In the genomic region with DNA sequence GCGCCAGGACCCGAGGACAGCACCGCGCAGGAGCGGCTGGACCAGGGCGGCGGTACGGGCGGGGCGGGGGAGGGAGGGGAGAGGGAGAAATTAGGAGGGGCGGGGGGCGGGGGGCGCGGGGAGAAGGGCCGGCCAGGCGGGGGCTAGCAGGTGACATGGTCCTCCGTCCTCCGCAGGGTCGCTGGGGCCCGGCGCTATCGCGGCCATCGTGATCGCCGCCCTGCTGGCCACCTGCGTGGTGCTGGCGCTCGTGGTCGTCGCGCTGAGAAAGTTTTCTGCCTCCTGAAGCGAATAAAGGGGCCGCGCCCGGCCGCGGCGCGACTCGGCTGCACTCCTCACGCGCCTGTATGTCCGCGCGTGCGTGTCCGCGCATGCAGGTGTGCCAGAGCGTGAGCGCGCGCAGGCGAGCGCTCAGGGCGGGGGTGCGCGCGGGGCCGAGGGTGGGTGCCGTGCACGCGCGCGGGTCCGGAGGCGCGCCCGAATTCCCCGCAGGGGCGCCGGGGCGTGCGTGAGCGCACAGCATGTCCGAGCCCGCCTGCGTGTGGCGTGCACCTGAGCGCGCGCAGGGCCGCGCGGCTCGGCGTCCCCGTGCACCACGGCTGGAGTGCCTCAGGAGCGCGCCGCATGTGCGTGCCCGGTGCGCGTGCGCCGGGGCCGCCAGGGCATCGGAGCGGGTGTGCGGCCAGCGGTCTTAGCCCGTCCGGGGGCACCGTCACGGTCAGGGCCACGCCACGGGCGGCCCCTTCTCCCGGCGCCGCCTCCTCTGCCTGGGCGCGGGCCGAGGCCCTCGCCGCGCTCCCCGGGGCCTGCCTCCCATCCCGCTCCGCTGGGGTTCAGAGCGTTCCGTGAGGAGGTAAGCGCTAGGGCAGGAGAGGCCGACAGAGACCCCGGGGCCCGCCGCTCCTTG, we compare ENCODE assay signal across 8 cellular contexts. TPM values are rescaled to one million over a fixed set of nuclear protein-coding genes. Genes with fewer than 3 reads are reported as not detected.
A peak's percentile ranks its signal among the peaks of the same experiment; 100 is the strongest.
DNase-seq lines count a peak whose midpoint lies in the region; ATAC-seq and TF ChIP-seq lines count a peak whose summit lies in the region.

No MANE protein-coding gene starts in this region.

- no peak overlapping the region for H3K4me2 ChIP-seq in Karpas-422 (ENCODE audit: low read depth, low read length, poor library complexity, severe bottlenecking)

- H3K4me3 ChIP-seq in ovary (peak overlapping the region; percentile 19), Karpas-422 (ENCODE audit: low read length) (no peak overlapping the region)

- H3K9me3 Mint-ChIP-seq in activated T-helper 1 cell treated with anti-CD3 and anti-CD28 coated beads, Interleukin-12 subunit alpha, Interleukin-12 subunit beta, Interleukin-2, Interleukin-4 antibody, amounts not matched to agents 30 ng/mL and 10 ng/mL and 1 ng/mL, durations not matched to agents 14 hours and 24 hours and 36 hours: no peaks in the 10 kb centered on the region

- no peak overlapping the region for H3K27ac ChIP-seq in ovary
- no peak overlapping the region for H3K27ac ChIP-seq in Karpas-422 (ENCODE audit: low read length)

- intact Hi-C loops in activated T-helper 1 cell treated with anti-CD3 and anti-CD28 coated beads, Interleukin-12 subunit alpha, Interleukin-12 subunit beta, Interleukin-2, Interleukin-4 antibody, amounts not matched to agents 30 ng/mL and 10 ng/mL and 1 ng/mL, durations not matched to agents 14 hours and 24 hours and 36 hours (cut with micrococcal nuclease): no loop called here
- intact Hi-C loops in Right ventricle myocardium inferior (cut with DNase I) (no loop called here), ovary (cut with DNase I) (no loop called here)

- TF ChIP-seq EP300 in Ishikawa (IDR thresholded peaks at IDR 0.05; ENCODE audit: borderline replicate concordance) (no peak; the same call in 1 of the 2 replicates), ovary (IDR thresholded peaks at IDR 0.05) (no peak)

- no peaks in the 10 kb centered on the region for H3K36me3 ChIP-seq in ovary
- H3K36me3 ChIP-seq in Karpas-422 (ENCODE audit: insufficient read depth, low read length): no peaks in the 10 kb centered on the region

- H3K27me3 Mint-ChIP-seq in activated T-helper 1 cell treated with anti-CD3 and anti-CD28 coated beads, Interleukin-12 subunit alpha, Interleukin-12 subunit beta, Interleukin-2, Interleukin-4 antibody, amounts not matched to agents 30 ng/mL and 10 ng/mL and 1 ng/mL, durations not matched to agents 14 hours and 24 hours and 36 hours (ENCODE audit: insufficient read depth): peaks cover 14% of the 10 kb centered on the region

- no peaks in the 10 kb centered on the region for H3K9me3 ChIP-seq in ovary
- no peaks in the 10 kb centered on the region for H3K9me3 ChIP-seq in Karpas-422 (ENCODE audit: low read length)

- H3K27me3 ChIP-seq in ovary: no peaks in the 10 kb centered on the region
- H3K27me3 ChIP-seq in Karpas-422 (ENCODE audit: low read length): no peaks in the 10 kb centered on the region

- 0 to 2% (median 1%) methylated on average over 52 to 125 of the region's 129 CpGs for WGBS in ovary, 3 donors

- TF ChIP-seq CTCF in ovary (IDR thresholded peaks at IDR 0.05): no peak

- no peak overlapping the region for H3K27ac Mint-ChIP-seq in activated T-helper 1 cell treated with anti-CD3 and anti-CD28 coated beads, Interleukin-12 subunit alpha, Interleukin-12 subunit beta, Interleukin-2, Interleukin-4 antibody, amounts not matched to agents 30 ng/mL and 10 ng/mL and 1 ng/mL, durations not matched to agents 14 hours and 24 hours and 36 hours

- H4K20me1 ChIP-seq in Karpas-422 (ENCODE audit: insufficient read depth, low read depth, low read length): no peaks in the 10 kb centered on the region

- ATAC-seq in Right ventricle myocardium inferior: no peak

- peaks cover 4% of the 10 kb centered on the region for H3K4me1 ChIP-seq in ovary (ENCODE audit: insufficient read depth)
- H3K4me1 ChIP-seq in Karpas-422 (ENCODE audit: low read length): no peaks in the 10 kb centered on the region

- H3K36me3 Mint-ChIP-seq in activated T-helper 1 cell treated with anti-CD3 and anti-CD28 coated beads, Interleukin-12 subunit alpha, Interleukin-12 subunit beta, Interleukin-2, Interleukin-4 antibody, amounts not matched to agents 30 ng/mL and 10 ng/mL and 1 ng/mL, durations not matched to agents 14 hours and 24 hours and 36 hours (ENCODE audit: low read depth): no peaks in the 10 kb centered on the region

- TF ChIP-seq RAD21 in Ishikawa (IDR thresholded peaks at IDR 0.05; ENCODE audit: low read depth): no peak

- no peaks in the 10 kb centered on the region for H3K79me2 ChIP-seq in Karpas-422 (ENCODE audit: low read length)

- peak overlapping the region; percentile 54 for H3K4me3 Mint-ChIP-seq in activated T-helper 1 cell treated with anti-CD3 and anti-CD28 coated beads, Interleukin-12 subunit alpha, Interleukin-12 subunit beta, Interleukin-2, Interleukin-4 antibody, amounts not matched to agents 30 ng/mL and 10 ng/mL and 1 ng/mL, durations not matched to agents 14 hours and 24 hours and 36 hours

- no peaks in the 10 kb centered on the region for H3K9me2 ChIP-seq in Karpas-422 (replicated peaks; ENCODE audit: insufficient read depth, low read length)

- peak; percentile 16 for DNase-seq in DMS153 (lab: John Stamatoyannopoulos, UW)
- no peak for DNase-seq in DMS153 treated with DMSO at 0.1 percent for 48 hours (lab: John Stamatoyannopoulos, UW; ENCODE audit: unreplicated experiment)
- DNase-seq in activated T-helper 1 cell treated with anti-CD3 and anti-CD28 coated beads, Interleukin-12 subunit alpha, Interleukin-12 subunit beta, Interleukin-2, Interleukin-4 antibody, amounts not matched to agents 30 ng/mL and 10 ng/mL and 1 ng/mL, durations not matched to agents 14 hours and 24 hours and 36 hours (ENCODE audit: low spot score): peak; percentile 7
- peak; percentile 45 for DNase-seq in Right ventricle myocardium inferior (ENCODE audit: missing footprints)
- DNase-seq in ovary: peak in 1 of 5 donors; percentile 40
- no peak for DNase-seq in A172 (ENCODE audit: low spot score)
- DNase-seq in Karpas-422: no peak

- no peaks in the 10 kb centered on the region for H3K4me1 Mint-ChIP-seq in activated T-helper 1 cell treated with anti-CD3 and anti-CD28 coated beads, Interleukin-12 subunit alpha, Interleukin-12 subunit beta, Interleukin-2, Interleukin-4 antibody, amounts not matched to agents 30 ng/mL and 10 ng/mL and 1 ng/mL, durations not matched to agents 14 hours and 24 hours and 36 hours (ENCODE audit: low read depth)

- TF ChIP-seq POLR2A in ovary (IDR thresholded peaks at IDR 0.05): no peak

- no peak overlapping the region for H3K9ac ChIP-seq in Karpas-422 (ENCODE audit: low read length)

- H2AFZ ChIP-seq in Karpas-422 (ENCODE audit: low read length): no peak overlapping the region

TF ChIP-seq in Ishikawa, 13 proteins besides CTCF, POLR2A, EP300 and RAD21:
- TF ChIP-seq CEBPB (IDR thresholded peaks at IDR 0.05) (no peak), TEAD4 (IDR thresholded peaks at IDR 0.05) (peak; percentile 39; the same call in 1 of the 2 replicates), MAX (IDR thresholded peaks at IDR 0.05) (peak; percentile 51; the same call in 1 of the 2 replicates)

RNA-seq across cellular contexts. Expression of gene SNORC, which starts 6.3 kb away (rescaled TPM):
- 0.98 and 1.8 TPM in 2 replicates for total RNA-seq in activated T-helper 1 cell treated with anti-CD3 and anti-CD28 coated beads, Interleukin-12 subunit alpha, Interleukin-12 subunit beta, Interleukin-2, Interleukin-4 antibody, amounts not matched to agents 30 ng/mL and 10 ng/mL and 1 ng/mL, durations not matched to agents 14 hours and 24 hours and 36 hours
- total RNA-seq in Right ventricle myocardium inferior: 0.46 TPM
- 1 to 10 TPM in 5 of 7 donors, under 1 TPM in 2; 0.76 to 2.9 (median 1.1) TPM for total RNA-seq in ovary
- under 1 TPM; 0.10 to 0.93 TPM for polyA plus RNA-seq in ovary
- total RNA-seq in A172 (2014; rRNA removed; shearing (Covaris generic)): 0.17 and 0.86 TPM in 2 replicates
- total RNA-seq in Karpas-422 (2014; rRNA removed; shearing (Covaris generic); ENCODE audit: low replicate concordance): 1.2 and 1.9 TPM in 2 replicates

Comparison
In these comparisons a context has a peak if more than half of its experiments do, and no peak if none do; other contexts are left out.
1. DNase-seq: peak in DMS153 (single experiment), activated T-helper 1 cell treated with anti-CD3 and anti-CD28 coated beads, Interleukin-12 subunit alpha, Interleukin-12 subunit beta, Interleukin-2, Interleukin-4 antibody, amounts not matched to agents 30 ng/mL and 10 ng/mL and 1 ng/mL, durations not matched to agents 14 hours and 24 hours and 36 hours (single experiment) and Right ventricle myocardium inferior (single experiment); none in DMS153 treated with DMSO at 0.1 percent for 48 hours (single experiment), A172 (single experiment) and Karpas-422 (single experiment).